8 cellular contexts compared by ENCODE assay signal in genomic region chr19:52898101-52898500, GRCh38. TPM values are rescaled to one million over a fixed set of nuclear protein-coding genes. Genes with fewer than 3 reads are reported as not detected.
DNase-seq lines count a peak whose midpoint lies in the region; ATAC-seq and TF ChIP-seq lines count a peak whose summit lies in the region.

No MANE protein-coding gene starts in this region.

- H3K36me3 Mint-ChIP-seq in activated naive CD4-positive, alpha-beta T cell treated with anti-CD3 and anti-CD28 coated beads, Interleukin-2, amount 50 U/mL, for 24 hours: peaks cover 25% of the 10 kb centered on the region
- H3K36me3 Mint-ChIP-seq in activated naive CD4-positive, alpha-beta T cell treated with anti-CD3 and anti-CD28 coated beads, Interleukin-2, amount 50 U/mL, for 72 hours: peaks cover 7 to 44% of the 10 kb centered on the region in 2 donors

- peaks cover 13% of the 10 kb centered on the region for H3K4me1 ChIP-seq in mononuclear cell (ENCODE audit: insufficient read depth, low read length)
- peaks cover 12 to 17% (median 15%) of the 10 kb centered on the region in 4 donors for H3K4me1 ChIP-seq in upper lobe of left lung

- H3K4me1 Mint-ChIP-seq in activated naive CD4-positive, alpha-beta T cell treated with anti-CD3 and anti-CD28 coated beads, Interleukin-2, amount 50 U/mL, for 24 hours: peaks cover 14% of the 10 kb centered on the region

- peaks cover 11% of the 10 kb centered on the region for H3K9me3 Mint-ChIP-seq in activated naive CD4-positive, alpha-beta T cell treated with anti-CD3 and anti-CD28 coated beads, Interleukin-2, amount 50 U/mL, for 24 hours
- peaks cover 7 to 24% of the 10 kb centered on the region in 2 donors for H3K9me3 Mint-ChIP-seq in activated naive CD4-positive, alpha-beta T cell treated with anti-CD3 and anti-CD28 coated beads, Interleukin-2, amount 50 U/mL, for 72 hours

- TF ChIP-seq POLR2A in upper lobe of left lung (IDR thresholded peaks at IDR 0.05): no peak

- ATAC-seq in activated naive CD4-positive, alpha-beta T cell treated with anti-CD3 and anti-CD28 coated beads, Interleukin-2, amount 50 U/mL, for 72 hours: no peak
- ATAC-seq in upper lobe of left lung (ENCODE audit: low FRiP score in 2 of 2) (peak in 1 of 2 donors; percentile 16), HG03571 (IDR thresholded peaks at IDR 0.05; ENCODE audit: unreplicated experiment) (no peak)

- peaks cover 3 to 5% (median 4%) of the 10 kb centered on the region in 4 donors for H3K36me3 ChIP-seq in upper lobe of left lung

- no peak for TF ChIP-seq EP300 in upper lobe of left lung (IDR thresholded peaks at IDR 0.05)

- peak overlapping the region; percentile 89 for H3K4me3 Mint-ChIP-seq in activated naive CD4-positive, alpha-beta T cell treated with anti-CD3 and anti-CD28 coated beads, Interleukin-2, amount 50 U/mL, for 24 hours

- peak overlapping the region; percentile 73 for H3K4me3 ChIP-seq in choroid plexus epithelial cell (ENCODE audit: low read depth, low read length)
- H3K4me3 ChIP-seq in mononuclear cell (ENCODE audit: low read length): peak overlapping the region; percentile 60
- H3K4me3 ChIP-seq in upper lobe of left lung: peak overlapping the region in 3 of 4 donors; percentile 55 to 77 (median 58)

- no peaks in the 10 kb centered on the region for H3K27me3 ChIP-seq in mononuclear cell (ENCODE audit: insufficient read depth, low read length)
- no peaks in the 10 kb centered on the region for H3K27me3 ChIP-seq in upper lobe of left lung

- no peak for DNase-seq in activated naive CD4-positive, alpha-beta T cell treated with anti-CD3 and anti-CD28 coated beads, Interleukin-2, amount 50 U/mL, for 72 hours (ENCODE audit: low spot score in 2 of 2)
- no peak for DNase-seq in choroid plexus epithelial cell (ENCODE audit: low read depth)
- DNase-seq in upper lobe of left lung: peak in 1 of 2 donors; percentile 47
- DNase-seq in activated effector memory CD4-positive, alpha-beta T cell treated with anti-CD3 and anti-CD28 coated beads, Interleukin-2, amount 50 U/mL, for 16 hours: no peak
- no peak for DNase-seq in activated CD4-positive, CD25-positive, alpha-beta regulatory T cell (lab: John Stamatoyannopoulos, UW)

- no peaks in the 10 kb centered on the region for H3K27me3 Mint-ChIP-seq in activated naive CD4-positive, alpha-beta T cell treated with anti-CD3 and anti-CD28 coated beads, Interleukin-2, amount 50 U/mL, for 24 hours

- H3K27ac Mint-ChIP-seq in activated naive CD4-positive, alpha-beta T cell treated with anti-CD3 and anti-CD28 coated beads, Interleukin-2, amount 50 U/mL, for 24 hours: no peak overlapping the region
- peak overlapping the region in 1 of 2 donors; percentile 93 for H3K27ac Mint-ChIP-seq in activated naive CD4-positive, alpha-beta T cell treated with anti-CD3 and anti-CD28 coated beads, Interleukin-2, amount 50 U/mL, for 72 hours

- 86 to 87% methylated on average over 15 of the region's 15 CpGs for WGBS in upper lobe of left lung, 2 donors

- no peaks in the 10 kb centered on the region for H3K9me3 ChIP-seq in mononuclear cell (ENCODE audit: low read depth, low read length)
- no peaks in the 10 kb centered on the region for H3K9me3 ChIP-seq in upper lobe of left lung

- no peak for TF ChIP-seq CTCF in choroid plexus epithelial cell (conservative IDR thresholded peaks at IDR 0.05; ENCODE audit: low read depth, low read length)
- no peak for TF ChIP-seq CTCF in upper lobe of left lung (IDR thresholded peaks at IDR 0.05)

- peak overlapping the region; percentile 82 to 89 (median 84) for H3K27ac ChIP-seq in upper lobe of left lung

RNA-seq across cellular contexts. Expression of gene ZNF320, which starts 0.7 kb away (rescaled TPM):
- 1 to 10 TPM; 3.1 to 5.2 TPM for total RNA-seq in activated naive CD4-positive, alpha-beta T cell treated with anti-CD3 and anti-CD28 coated beads, Interleukin-2, amount 50 U/mL, for 72 hours
- total RNA-seq in mononuclear cell (not detected), upper lobe of left lung (10 to 100 TPM in 3 of 6 donors, 1 to 10 TPM in 3; 3.6 to 41.9 (median 10.1) TPM)

RNA-seq across cellular contexts. Expression of gene ZNF888, which starts 25.1 kb away (rescaled TPM):
- 10 to 100 TPM in 1 of 2 donors, 1 to 10 TPM in 1; 4.0 to 11.6 TPM for total RNA-seq in activated naive CD4-positive, alpha-beta T cell treated with anti-CD3 and anti-CD28 coated beads, Interleukin-2, amount 50 U/mL, for 72 hours
- total RNA-seq in mononuclear cell (3.8 TPM), upper lobe of left lung (10 to 100 TPM in 2 of 6 donors, 1 to 10 TPM in 4; 3.2 to 13.6 (median 6.9) TPM)

RNA-seq across cellular contexts. Expression of gene ZNF468, which starts 40.7 kb away (rescaled TPM):
- 10 to 100 TPM; 10.9 to 16.2 TPM for total RNA-seq in activated naive CD4-positive, alpha-beta T cell treated with anti-CD3 and anti-CD28 coated beads, Interleukin-2, amount 50 U/mL, for 72 hours
- 19.6 TPM for total RNA-seq in mononuclear cell
- 10 to 100 TPM in 5 of 6 donors, 1 to 10 TPM in 1; 7.3 to 37.7 (median 19.6) TPM for total RNA-seq in upper lobe of left lung
